ENCODE assay signal across 1 cellular context in the genomic region with DNA sequence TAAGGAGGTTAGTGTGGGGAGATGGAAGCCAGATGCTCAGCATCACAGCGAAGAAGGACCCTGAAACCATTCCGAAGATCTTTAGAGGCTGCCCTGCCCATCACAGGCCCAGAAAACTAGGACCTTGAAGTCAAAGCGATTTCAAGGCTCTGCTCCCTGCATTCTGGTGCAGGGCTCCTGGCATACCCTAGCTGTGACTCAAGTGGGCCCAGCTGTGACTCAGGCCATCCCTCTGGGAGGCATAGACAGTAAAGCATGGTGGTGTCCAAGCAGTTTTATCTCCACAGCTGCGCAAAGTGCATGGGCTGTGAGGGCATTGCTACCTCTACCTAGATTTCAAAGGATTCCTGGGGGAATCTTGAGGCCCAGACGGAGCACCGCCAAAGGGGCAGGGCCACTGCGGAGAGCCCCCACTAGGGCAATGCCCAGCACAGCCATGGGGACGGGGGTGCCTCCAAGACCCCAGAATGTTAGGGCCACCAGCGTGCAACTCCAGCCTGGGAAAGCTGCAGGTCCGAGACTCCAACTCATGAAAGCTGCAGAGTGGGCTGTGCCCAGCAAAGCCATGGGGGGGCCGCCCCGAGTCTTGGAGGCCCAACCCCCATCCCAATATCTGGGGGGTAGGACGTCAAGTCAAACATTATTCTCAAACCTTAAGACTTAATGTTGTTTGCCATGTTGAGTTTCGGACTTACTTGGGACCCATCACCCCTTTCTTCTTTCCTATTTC.
TF ChIP-seq lines count a peak whose summit lies in the region.

No MANE protein-coding gene starts in this region.

TF ChIP-seq in GM12878, 131 proteins besides CTCF, POLR2A, EP300 and RAD21:
- TF ChIP-seq, protein P1, sequence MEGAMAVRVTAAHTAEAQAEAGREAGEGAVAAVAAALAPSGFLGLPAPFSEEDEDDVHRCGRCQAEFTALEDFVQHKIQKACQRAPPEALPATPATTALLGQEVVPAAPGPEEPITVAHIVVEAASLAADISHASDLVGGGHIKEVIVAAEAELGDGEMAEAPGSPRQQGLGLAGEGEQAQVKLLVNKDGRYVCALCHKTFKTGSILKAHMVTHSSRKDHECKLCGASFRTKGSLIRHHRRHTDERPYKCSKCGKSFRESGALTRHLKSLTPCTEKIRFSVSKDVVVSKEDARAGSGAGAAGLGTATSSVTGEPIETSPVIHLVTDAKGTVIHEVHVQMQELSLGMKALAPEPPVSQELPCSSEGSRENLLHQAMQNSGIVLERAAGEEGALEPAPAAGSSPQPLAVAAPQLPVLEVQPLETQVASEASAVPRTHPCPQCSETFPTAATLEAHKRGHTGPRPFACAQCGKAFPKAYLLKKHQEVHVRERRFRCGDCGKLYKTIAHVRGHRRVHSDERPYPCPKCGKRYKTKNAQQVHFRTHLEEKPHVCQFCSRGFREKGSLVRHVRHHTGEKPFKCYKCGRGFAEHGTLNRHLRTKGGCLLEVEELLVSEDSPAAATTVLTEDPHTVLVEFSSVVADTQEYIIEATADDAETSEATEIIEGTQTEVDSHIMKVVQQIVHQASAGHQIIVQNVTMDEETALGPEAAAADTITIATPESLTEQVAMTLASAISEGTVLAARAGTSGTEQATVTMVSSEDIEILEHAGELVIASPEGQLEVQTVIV (IDR thresholded peaks at IDR 0.05; ENCODE audit: borderline replicate concordance, partially characterized antibody): no peak
- TF ChIP-seq TBL1XR1 (IDR thresholded peaks at IDR 0.05; ENCODE audit: low read depth, low read length) (no peak), RFX5 (IDR thresholded peaks at IDR 0.05; ENCODE audit: low read depth, low read length) (no peak)
